In genomic region chr9:5622019-5622418, GRCh38 we compare ENCODE assay signal across 1 cellular context.
A peak's percentile ranks its signal among the peaks of the same experiment; 100 is the strongest.
TF ChIP-seq lines count a peak whose summit lies in the region.

No MANE protein-coding gene starts in this region.

TF ChIP-seq in HCT116, 20 proteins besides CTCF, POLR2A, EP300 and RAD21 (continued from another document):
- no peak for TF ChIP-seq REST (IDR thresholded peaks at IDR 0.05; ENCODE audit: low read depth)
- no peak for TF ChIP-seq ZFX (IDR thresholded peaks at IDR 0.05)
- no peak for TF ChIP-seq ZNF274 (IDR thresholded peaks at IDR 0.05; ENCODE audit: low read depth, low read length)
- no peak for TF ChIP-seq POLR2AphosphoS5 (IDR thresholded peaks at IDR 0.05; ENCODE audit: low read depth, low read length)
- no peak for TF ChIP-seq EGR1 (IDR thresholded peaks at IDR 0.05; ENCODE audit: low read depth)
- TF ChIP-seq SRF (IDR thresholded peaks at IDR 0.05; ENCODE audit: low read depth): peak; percentile 44; the same call in 1 of the 2 replicates
- TF ChIP-seq SP1 (IDR thresholded peaks at IDR 0.05; ENCODE audit: low read depth): peak; percentile 70
- TF ChIP-seq ELF1 (IDR thresholded peaks at IDR 0.05; ENCODE audit: borderline replicate concordance, low read depth): no peak
- TF ChIP-seq ZBTB33 (IDR thresholded peaks at IDR 0.05; ENCODE audit: extremely low read depth, insufficient replicate concordance, low read length): no peak
- TF ChIP-seq TCF7L2 (IDR thresholded peaks at IDR 0.05; ENCODE audit: borderline replicate concordance, extremely low read depth, insufficient read depth, insufficient read length): no peak
- no peak for TF ChIP-seq YY1 (IDR thresholded peaks at IDR 0.05; ENCODE audit: extremely low read depth, insufficient replicate concordance, low read depth, low read length)
- TF ChIP-seq MAX (IDR thresholded peaks at IDR 0.05): no peak
- 0 out of 2 replicates have a peak, but pooled peaks have one; percentile 11 for TF ChIP-seq SIN3A (IDR thresholded peaks at IDR 0.05; ENCODE audit: low read depth)
- no peak for TF ChIP-seq EZH2phosphoT487 (IDR thresholded peaks at IDR 0.05; ENCODE audit: borderline replicate concordance)
- TF ChIP-seq EZH2 (IDR thresholded peaks at IDR 0.05): no peak
